8 cellular contexts compared by ENCODE assay signal in the genomic region with DNA sequence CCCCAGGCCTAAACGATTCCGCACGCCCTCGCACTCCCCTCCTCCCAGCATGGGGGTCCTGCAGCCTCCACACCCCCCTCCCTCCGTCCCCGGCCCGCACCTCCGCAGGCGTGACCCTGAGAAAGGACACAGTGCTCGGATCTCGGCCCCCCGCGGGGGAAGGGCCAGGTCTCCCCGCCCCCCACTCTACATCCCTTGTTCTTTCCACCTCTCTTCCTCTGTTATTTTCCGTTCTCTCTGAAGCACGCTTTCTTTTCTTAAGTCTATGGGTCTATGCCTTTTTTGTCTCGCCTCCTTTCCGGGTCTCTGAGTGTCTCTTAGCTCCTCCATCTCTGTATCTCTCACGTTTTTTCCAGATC.
DNase-seq lines count a peak whose midpoint lies in the region; ATAC-seq and TF ChIP-seq lines count a peak whose summit lies in the region.

No MANE protein-coding gene starts in this region.

- ATAC-seq in GM18867 (IDR thresholded peaks at IDR 0.05; ENCODE audit: unreplicated experiment): no peak
- no peak for ATAC-seq in HG03439 (IDR thresholded peaks at IDR 0.05; ENCODE audit: unreplicated experiment)

- H3K27ac ChIP-seq in OCI-LY3 (ENCODE audit: low read length) (peak overlapping the region; percentile 47), coronary artery (peak overlapping the region; percentile 36 to 66)

- no peaks in the 10 kb centered on the region for H3K9me3 ChIP-seq in OCI-LY3 (ENCODE audit: insufficient read depth, low read length)
- no peaks in the 10 kb centered on the region for H3K9me3 ChIP-seq in mucosa of stomach (ENCODE audit: control insufficient read depth, low read length)

- H3K79me2 ChIP-seq in OCI-LY3 (ENCODE audit: low read length): no peaks in the 10 kb centered on the region

- H3K4me3 Mint-ChIP-seq in T-helper 1 cell treated with Interleukin-12 subunit alpha and Interleukin-12 subunit beta and Interleukin-4 antibody, amounts not matched to agents 30 μg/mL and 1 μg/mL, for 36 hours: peak overlapping the region; percentile 92

- H3K4me1 Mint-ChIP-seq in T-helper 1 cell treated with Interleukin-12 subunit alpha and Interleukin-12 subunit beta and Interleukin-4 antibody, amounts not matched to agents 30 μg/mL and 1 μg/mL, for 36 hours (ENCODE audit: low read depth): peaks cover 39% of the 10 kb centered on the region

- H3K4me2 ChIP-seq in OCI-LY3 (ENCODE audit: low read length): peak overlapping the region; percentile 99

- TF ChIP-seq CTCF in OCI-LY3 (IDR thresholded peaks at IDR 0.05; ENCODE audit: low read depth, low read length) (no peak), coronary artery (IDR thresholded peaks at IDR 0.05) (no peak)

- H3K36me3 Mint-ChIP-seq in T-helper 1 cell treated with Interleukin-12 subunit alpha and Interleukin-12 subunit beta and Interleukin-4 antibody, amounts not matched to agents 30 μg/mL and 1 μg/mL, for 36 hours (ENCODE audit: low read depth): peaks cover 6% of the 10 kb centered on the region

- H3K4me3 ChIP-seq in OCI-LY3 (ENCODE audit: low read length) (peak overlapping the region; percentile 100), coronary artery (peak overlapping the region; percentile 92), mucosa of stomach (ENCODE audit: low read length) (peak overlapping the region; percentile 63)

- H3K36me3 ChIP-seq in OCI-LY3 (replicated peaks; ENCODE audit: low read depth, low read length): no peaks in the 10 kb centered on the region
- no peaks in the 10 kb centered on the region for H3K36me3 ChIP-seq in mucosa of stomach (ENCODE audit: control insufficient read depth, insufficient read depth, low read length)

- H3K27me3 Mint-ChIP-seq in T-helper 1 cell treated with Interleukin-12 subunit alpha and Interleukin-12 subunit beta and Interleukin-4 antibody, amounts not matched to agents 30 μg/mL and 1 μg/mL, for 36 hours (ENCODE audit: low read depth): peaks cover 48% of the 10 kb centered on the region

- H2AFZ ChIP-seq in OCI-LY3 (ENCODE audit: low read depth, low read length): peak overlapping the region; percentile 94

- H3K9ac ChIP-seq in OCI-LY3 (ENCODE audit: low read length): peak overlapping the region; percentile 80
- H3K9ac ChIP-seq in mucosa of stomach (ENCODE audit: low read length): no peak overlapping the region

- H3K27me3 ChIP-seq in OCI-LY3 (ENCODE audit: low read depth, low read length): no peaks in the 10 kb centered on the region
- H3K27me3 ChIP-seq in mucosa of stomach (ENCODE audit: control insufficient read depth, insufficient read depth, low read length): peaks cover 83% of the 10 kb centered on the region

- DNase-seq in T-helper 1 cell (no peak), coronary artery (ENCODE audit: low spot score) (no peak), CD1c-positive myeloid dendritic cell (ENCODE audit: extremely low spot score) (no peak)

- peak overlapping the region; percentile 80 for H3K27ac Mint-ChIP-seq in T-helper 1 cell treated with Interleukin-12 subunit alpha and Interleukin-12 subunit beta and Interleukin-4 antibody, amounts not matched to agents 30 μg/mL and 1 μg/mL, for 36 hours

- no peaks in the 10 kb centered on the region for H4K20me1 ChIP-seq in OCI-LY3 (ENCODE audit: insufficient read depth, low read length)

- H3K4me1 ChIP-seq in OCI-LY3 (ENCODE audit: low read length) (peaks cover 12% of the 10 kb centered on the region; the same call in 1 of the 2 replicates), mucosa of stomach (ENCODE audit: control insufficient read depth, insufficient read depth, low read length) (peaks cover 55% of the 10 kb centered on the region)

- no peaks in the 10 kb centered on the region for H3K9me3 Mint-ChIP-seq in T-helper 1 cell treated with Interleukin-12 subunit alpha and Interleukin-12 subunit beta and Interleukin-4 antibody, amounts not matched to agents 30 μg/mL and 1 μg/mL, for 36 hours
